In genomic region chrX:153969125-153969903, GRCh38 we compare ENCODE assay signal across 8 cellular contexts. TPM values are rescaled to one million over a fixed set of nuclear protein-coding genes. Genes with fewer than 3 reads are reported as not detected.
DNase-seq lines count a peak whose midpoint lies in the region; ATAC-seq, FAIRE-seq and TF ChIP-seq lines count a peak whose summit lies in the region.

No MANE protein-coding gene starts in this region.

- H2BK12ac ChIP-seq in H1 (ENCODE audit: low read depth, low read length): no peak overlapping the region

- no peak overlapping the region for H3K56ac ChIP-seq in H1 (replicated peaks; ENCODE audit: insufficient read length, low read depth, low read length)

- DNase-seq in DND-41 (no peak), NT2/D1 (ENCODE audit: low read depth, low spot score) (no peak), H1 (ENCODE audit: low read depth in 1 of 2, low spot score in 2 of 2) (no peak), pancreas (peak in 2 of 6 donors; percentile 58 to 76), C1 segment of cervical spinal cord (lab: John Stamatoyannopoulos, UW) (no peak)
- DNase-seq in NK-92 treated with Interleukin-12 subunit alpha and Interleukin-12 subunit beta, amount 100 ng/mL, for 24 hours (lab: John Stamatoyannopoulos, UW): no peak
- no peak for DNase-seq in stimulated activated CD4-positive, alpha-beta T cell treated with anti-CD3 and anti-CD28 coated beads, Interleukin-4, amount 100 ng/mL, for 4 hours

- H3K4ac ChIP-seq in H1 (replicated peaks; ENCODE audit: insufficient read length, low read depth, low read length): no peak overlapping the region

- no peak for TF ChIP-seq EP300 in H1 (IDR thresholded peaks at IDR 0.05; ENCODE audit: borderline replicate concordance in 1 of 2, low read depth in 2 of 2, low read length in 2 of 2)

- H3K27me3 ChIP-seq in DND-41 (ENCODE audit: insufficient read depth, low read length, poor library complexity) (no peaks in the 10 kb centered on the region), NT2/D1 (ENCODE audit: insufficient read depth, insufficient read length) (no peaks in the 10 kb centered on the region), H1 (replicated peaks in 1 of 4; ENCODE audit: control insufficient read depth in 3 of 4, extremely low read depth in 1 of 4, insufficient read depth in 3 of 4, low read length in 3 of 4) (no peaks in the 10 kb centered on the region), pancreas (no peaks in the 10 kb centered on the region)

- POLR2A ChIA-PET in H1 (lab: Charles Lee; ENCODE audit: partially characterized antibody): interaction anchor here (0.9 to 4.0 kb wide), 11 partner anchors 12 to 441 kb away, joined by 3 to 26 read pairs (median 4); partner anchors contain the start of genes ARHGAP4 and RENBP

- peaks cover 54% of the 10 kb centered on the region for H3K36me3 ChIP-seq in DND-41 (ENCODE audit: insufficient read depth, low read length)
- H3K36me3 ChIP-seq in NT2/D1 (ENCODE audit: insufficient read depth, insufficient read length, low read length): peaks cover 39% of the 10 kb centered on the region
- no peaks in the 10 kb centered on the region for H3K36me3 ChIP-seq in H1 (ENCODE audit: control insufficient read depth in 2 of 4, insufficient read depth in 4 of 4, low read length in 3 of 4)
- H3K36me3 ChIP-seq in pancreas: no peaks in the 10 kb centered on the region

- H2AK5ac ChIP-seq in H1 (ENCODE audit: low read depth, low read length): no peak overlapping the region

- H3K14ac ChIP-seq in H1 (ENCODE audit: insufficient read length): no peak overlapping the region

- FAIRE-seq in H1 (lab: Jason Lieb, UNC) (no peak), pancreas (lab: Jason Lieb, UNC) (no peak)

- H3K4me2 ChIP-seq in DND-41 (ENCODE audit: insufficient read depth, low read length): peak overlapping the region; percentile 67
- peak overlapping the region; percentile 66 to 85 for H3K4me2 ChIP-seq in H1 (ENCODE audit: insufficient read depth in 1 of 2, low read depth in 2 of 2, low read length in 2 of 2)

- no peak overlapping the region for H2BK20ac ChIP-seq in H1 (ENCODE audit: low read length)

- no peak overlapping the region for H2BK120ac ChIP-seq in H1 (replicated peaks; ENCODE audit: low read depth, low read length)

- peaks cover 1% of the 10 kb centered on the region; the same call in 1 of the 2 replicates for H3K79me1 ChIP-seq in H1 (ENCODE audit: low read depth, low read length)

- TF ChIP-seq CTCF in DND-41 (IDR thresholded peaks at IDR 0.05; ENCODE audit: borderline replicate concordance, extremely low read depth, low read length, poor library complexity, severe bottlenecking): peak; percentile 8
- TF ChIP-seq CTCF in H1 (IDR thresholded peaks at IDR 0.05; ENCODE audit: control extremely low read depth in 1 of 3, insufficient read depth in 1 of 3, low read depth in 1 of 3, low read length in 3 of 3): no peak
- no peak for TF ChIP-seq CTCF in pancreas (IDR thresholded peaks at IDR 0.05)

- TF ChIP-seq POLR2A in H1 (IDR thresholded peaks at IDR 0.05; ENCODE audit: control extremely low read depth in 1 of 2, low read depth in 2 of 2, low read length in 2 of 2): no peak

- H4K8ac ChIP-seq in H1 (ENCODE audit: extremely low read depth, insufficient read depth, low read length): no peak overlapping the region

- no peak overlapping the region for H2BK5ac ChIP-seq in H1 (ENCODE audit: low read depth, low read length)

- intact Hi-C loops in pancreas (cut with DNase I): no loop called here

- H3K9ac ChIP-seq in DND-41 (ENCODE audit: low read depth, low read length): peak overlapping the region; percentile 99
- H3K9ac ChIP-seq in NT2/D1 (ENCODE audit: insufficient read length, low read depth): peak overlapping the region; percentile 70
- H3K9ac ChIP-seq in H1 (replicated peaks in 1 of 4; ENCODE audit: extremely low read depth in 1 of 4, low read depth in 3 of 4, low read length in 3 of 4): peak overlapping the region in 2 of 4 experiments; percentile 8 to 30; a peak in 2 of 7 replicates

- no peak overlapping the region for H4K5ac ChIP-seq in H1 (ENCODE audit: insufficient read length, low read depth, low read length)

- TF ChIP-seq RAD21 in H1 (IDR thresholded peaks at IDR 0.05 in 1 of 2, conservative IDR thresholded peaks at IDR 0.05 in 1 of 2; ENCODE audit: low read depth in 2 of 2, low read length in 2 of 2): no peak

- CTCF ChIA-PET in H1 (lab: Charles Lee; ENCODE audit: partially characterized antibody): interaction anchor here (1.0 to 11.2 kb wide), 5 partner anchors 21 to 91 kb away, joined by 4 to 102 read pairs (median 5); partner anchors contain the start of gene RENBP

- H3K4me1 ChIP-seq in DND-41 (ENCODE audit: insufficient read depth, low read length): peaks cover 45% of the 10 kb centered on the region
- peaks cover 5% of the 10 kb centered on the region for H3K4me1 ChIP-seq in NT2/D1 (ENCODE audit: insufficient read depth, insufficient read length)
- peaks cover 4 to 26% (median 16%) of the 10 kb centered on the region in 4 experiments for H3K4me1 ChIP-seq in H1 (replicated peaks in 1 of 4; ENCODE audit: control insufficient read depth in 3 of 4, insufficient read depth in 4 of 4, low read length in 3 of 4)
- H3K4me1 ChIP-seq in pancreas: peaks cover 0 to 6% (median 0%) of the 10 kb centered on the region in 3 donors

- H3K79me2 ChIP-seq in DND-41 (ENCODE audit: insufficient read depth, low read length) (peaks cover 85% of the 10 kb centered on the region), H1 (ENCODE audit: control insufficient read depth in 1 of 2, insufficient read depth in 2 of 2, low read length in 2 of 2) (peaks cover 44 to 64% of the 10 kb centered on the region in 2 experiments)

- H3K18ac ChIP-seq in H1 (ENCODE audit: extremely low read depth, low read length): no peak overlapping the region; the same call in 1 of the 2 replicates

- ATAC-seq in DND-41 (ENCODE audit: insufficient read depth, low read depth): no peak
- no peak for ATAC-seq in pancreas
- ATAC-seq in HG03521 (IDR thresholded peaks at IDR 0.05; ENCODE audit: unreplicated experiment): no peak

- H2BK15ac ChIP-seq in H1 (ENCODE audit: low read length): no peak overlapping the region

- no peak overlapping the region for H3K23ac ChIP-seq in H1 (ENCODE audit: insufficient read length)

- H4K20me1 ChIP-seq in DND-41 (ENCODE audit: insufficient read depth, low read length) (peaks cover 55% of the 10 kb centered on the region), H1 (replicated peaks in 1 of 2; ENCODE audit: control insufficient read depth in 1 of 2, insufficient read depth in 2 of 2, low read length in 2 of 2) (peaks cover 18 to 29% of the 10 kb centered on the region in 2 experiments)

- H3K23me2 ChIP-seq in H1 (ENCODE audit: low read depth, low read length): peaks cover 8% of the 10 kb centered on the region; the same call in 1 of the 2 replicates

- H4K91ac ChIP-seq in H1 (replicated peaks; ENCODE audit: insufficient read length, low read length): no peak overlapping the region

- H3K27ac ChIP-seq in DND-41 (ENCODE audit: low read length) (peak overlapping the region; percentile 96), H1 (ENCODE audit: low read depth, low read length) (no peak overlapping the region), pancreas (peak overlapping the region in 2 of 4 donors; percentile 12 to 36)

- H2AFZ ChIP-seq in DND-41 (ENCODE audit: low read depth, low read length): no peak overlapping the region
- H2AFZ ChIP-seq in H1 (ENCODE audit: low read length): no peak overlapping the region

- H3K4me3 ChIP-seq in DND-41 (ENCODE audit: low read depth in 1 of 2, low read length in 2 of 2) (peak overlapping the region; percentile 57 to 90), NT2/D1 (ENCODE audit: insufficient read length, low read depth) (peak overlapping the region; percentile 55), H1 (ENCODE audit: extremely low read depth in 1 of 4, insufficient read depth in 2 of 4, low read depth in 3 of 4, low read length in 4 of 4) (peak overlapping the region; percentile 64 to 99 (median 82)), pancreas (peak overlapping the region; percentile 2 to 92 (median 44))

- H3K9me3 ChIP-seq in DND-41 (ENCODE audit: insufficient read depth, low read length, severe bottlenecking) (no peaks in the 10 kb centered on the region), NT2/D1 (ENCODE audit: insufficient read depth, low read length) (no peaks in the 10 kb centered on the region), H1 (ENCODE audit: insufficient read depth in 2 of 2, low read depth in 1 of 2, low read length in 1 of 2) (no peaks in the 10 kb centered on the region), pancreas (no peaks in the 10 kb centered on the region)

- 14% methylated on average over 19 of the region's 25 CpGs; no CpG with 5 or more reads in 1 of the 2 experiments for WGBS in H1 (ENCODE audit: extremely low coverage in 1 of 2, insufficient coverage in 1 of 2, insufficient read length in 1 of 2, insufficient replicate concordance in 2 of 2, low coverage in 1 of 2, low lambda C conversion rate in 2 of 2, missing lambda C conversion rate in 1 of 2), 2 experiments
- 16 to 47% methylated on average over 25 of the region's 25 CpGs for WGBS in pancreas, 2 donors

RNA-seq across cellular contexts. Expression of gene HCFC1, which starts 2.3 kb away (rescaled TPM):
- total RNA-seq in H1 (2021; fragmentation: NEBNext Ultra II Directional; extraction: Animal tissue kit (Norgen Biotek cat#: 25700)): 117 and 120 TPM in 2 replicates
- 24.9 and 44.8 TPM in 2 replicates for polyA plus RNA-seq in H1 (2011; rRNA removed)
- polyA plus RNA-seq in H1 (2011; cell fraction: cytosol; rRNA removed): 19.1 TPM
- 58.3 TPM for polyA plus RNA-seq in H1 (2011; cell fraction: nucleus; rRNA removed)
- polyA plus RNA-seq in H1 (2012, experiment 1 of 2): 68.3 to 93.0 TPM (median 82.4 TPM) in 4 replicates
- polyA plus RNA-seq in H1 (2012, experiment 2 of 2): 84.1 TPM
- 56.8 TPM for polyA plus RNA-seq in H1 (2013, experiment 1 of 2)
- polyA plus RNA-seq in H1 (2013, experiment 2 of 2): 47.2 TPM
- polyA minus RNA-seq in H1 (2011; rRNA and poly(A)+ RNA removed): 20.7 TPM in 2 replicates
- 67.4 TPM for polyA minus RNA-seq in H1 (2011; cell fraction: cytosol; rRNA and poly(A)+ RNA removed)
- polyA minus RNA-seq in H1 (2011; cell fraction: nucleus; rRNA and poly(A)+ RNA removed): 37.2 TPM
- total RNA-seq in pancreas: 10 to 100 TPM; 10.4 to 28.4 (median 17.0) TPM
- 10 to 100 TPM; 15.7 to 17.1 TPM for polyA plus RNA-seq in pancreas

RNA-seq across cellular contexts. Expression of gene TMEM187, which starts 3.2 kb away (rescaled TPM):
- total RNA-seq in H1 (2021; fragmentation: NEBNext Ultra II Directional; extraction: Animal tissue kit (Norgen Biotek cat#: 25700)): 2.7 and 5.0 TPM in 2 replicates
- polyA plus RNA-seq in H1 (2011; rRNA removed) (14.5 and 16.2 TPM in 2 replicates), pancreas (1 to 10 TPM; 5.2 to 7.8 TPM)
- polyA plus RNA-seq in H1 (2011; cell fraction: cytosol; rRNA removed): 9.8 TPM
- polyA plus RNA-seq in H1 (2011; cell fraction: nucleus; rRNA removed): 11.4 TPM
- 3.3 to 5.5 TPM (median 4.3 TPM) in 4 replicates for polyA plus RNA-seq in H1 (2012, experiment 1 of 2)
- polyA plus RNA-seq in H1 (2012, experiment 2 of 2): 4.9 TPM
- polyA plus RNA-seq in H1 (2013, experiment 1 of 2): 5.0 TPM
- 5.3 TPM for polyA plus RNA-seq in H1 (2013, experiment 2 of 2)
- 5.1 and 5.4 TPM in 2 replicates for polyA minus RNA-seq in H1 (2011; rRNA and poly(A)+ RNA removed)
- polyA minus RNA-seq in H1 (2011; cell fraction: cytosol; rRNA and poly(A)+ RNA removed): 2.9 TPM
- 3.2 TPM for polyA minus RNA-seq in H1 (2011; cell fraction: nucleus; rRNA and poly(A)+ RNA removed)
- 10 to 100 TPM in 2 of 6 donors, 1 to 10 TPM in 4; 5.7 to 12.4 (median 9.1) TPM for total RNA-seq in pancreas

RNA-seq across cellular contexts. Expression of gene RENBP, which starts 24.9 kb away (rescaled TPM):
- total RNA-seq in H1 (2021; fragmentation: NEBNext Ultra II Directional; extraction: Animal tissue kit (Norgen Biotek cat#: 25700)): 11.9 and 12.4 TPM in 2 replicates
- polyA plus RNA-seq in H1 (2011; rRNA removed) (21.8 and 26.5 TPM in 2 replicates), pancreas (1 to 10 TPM; 2.8 to 5.1 TPM)
- polyA plus RNA-seq in H1 (2011; cell fraction: cytosol; rRNA removed): 27.0 TPM
- 34.6 TPM for polyA plus RNA-seq in H1 (2011; cell fraction: nucleus; rRNA removed)
- 10.0 to 21.2 TPM (median 17.8 TPM) in 4 replicates for polyA plus RNA-seq in H1 (2012, experiment 1 of 2)
- 7.8 TPM for polyA plus RNA-seq in H1 (2012, experiment 2 of 2)
- 6.4 TPM for polyA plus RNA-seq in H1 (2013, experiment 1 of 2)
- 4.9 TPM for polyA plus RNA-seq in H1 (2013, experiment 2 of 2)
- 5.5 and 9.2 TPM in 2 replicates for polyA minus RNA-seq in H1 (2011; rRNA and poly(A)+ RNA removed)
- polyA minus RNA-seq in H1 (2011; cell fraction: cytosol; rRNA and poly(A)+ RNA removed): 4.0 TPM
- 6.6 TPM for polyA minus RNA-seq in H1 (2011; cell fraction: nucleus; rRNA and poly(A)+ RNA removed)
- total RNA-seq in pancreas: 1 to 10 TPM in 4 of 6 donors, under 1 TPM in 2; 0.43 to 7.5 (median 1.6) TPM

RNA-seq across cellular contexts. Expression of gene NAA10, which starts 34.5 kb away (rescaled TPM):
- total RNA-seq in H1 (2021; fragmentation: NEBNext Ultra II Directional; extraction: Animal tissue kit (Norgen Biotek cat#: 25700)): 98.1 and 98.8 TPM in 2 replicates
- polyA plus RNA-seq in H1 (2011; rRNA removed): 80.4 and 119 TPM in 2 replicates
- polyA plus RNA-seq in H1 (2011; cell fraction: cytosol; rRNA removed): 119 TPM
- 118 TPM for polyA plus RNA-seq in H1 (2011; cell fraction: nucleus; rRNA removed)
- polyA plus RNA-seq in H1 (2012, experiment 1 of 2): 97.2 to 140 TPM (median 123 TPM) in 4 replicates
- 131 TPM for polyA plus RNA-seq in H1 (2012, experiment 2 of 2)
- polyA plus RNA-seq in H1 (2013, experiment 1 of 2): 119 TPM
- polyA plus RNA-seq in H1 (2013, experiment 2 of 2): 110 TPM
- polyA minus RNA-seq in H1 (2011; rRNA and poly(A)+ RNA removed): 52.7 and 54.6 TPM in 2 replicates
- polyA minus RNA-seq in H1 (2011; cell fraction: cytosol; rRNA and poly(A)+ RNA removed): 42.9 TPM
- polyA minus RNA-seq in H1 (2011; cell fraction: nucleus; rRNA and poly(A)+ RNA removed): 50.2 TPM
- 10 to 100 TPM; 24.5 to 49.0 (median 40.3) TPM for total RNA-seq in pancreas
- polyA plus RNA-seq in pancreas: 100 to 1,000 TPM in 1 of 2 donors, 10 to 100 TPM in 1; 95.1 to 115 TPM

RNA-seq across cellular contexts. Expression of gene ARHGAP4, which starts 43.2 kb away (rescaled TPM):
- total RNA-seq in H1 (2021; fragmentation: NEBNext Ultra II Directional; extraction: Animal tissue kit (Norgen Biotek cat#: 25700)): 25.9 and 26.0 TPM in 2 replicates
- polyA plus RNA-seq in H1 (2011; rRNA removed) (23.9 and 42.4 TPM in 2 replicates), pancreas (10 to 100 TPM; 44.7 to 71.7 TPM)
- polyA plus RNA-seq in H1 (2011; cell fraction: cytosol; rRNA removed): 27.6 TPM
- polyA plus RNA-seq in H1 (2011; cell fraction: nucleus; rRNA removed): 149 TPM
- polyA plus RNA-seq in H1 (2012, experiment 1 of 2): 10.6 to 29.1 TPM (median 24.4 TPM) in 4 replicates
- polyA plus RNA-seq in H1 (2012, experiment 2 of 2): 21.7 TPM
- polyA plus RNA-seq in H1 (2013, experiment 1 of 2): 27.8 TPM
- 26.3 TPM for polyA plus RNA-seq in H1 (2013, experiment 2 of 2)
- polyA minus RNA-seq in H1 (2011; rRNA and poly(A)+ RNA removed): 9.9 and 11.1 TPM in 2 replicates
- 32.3 TPM for polyA minus RNA-seq in H1 (2011; cell fraction: cytosol; rRNA and poly(A)+ RNA removed)
- 31.3 TPM for polyA minus RNA-seq in H1 (2011; cell fraction: nucleus; rRNA and poly(A)+ RNA removed)
- 10 to 100 TPM in 3 of 6 donors, 1 to 10 TPM in 3; 1.9 to 18.9 (median 8.9) TPM for total RNA-seq in pancreas
